Comparison of ENCODE assay signal across 1 cellular context in genomic region chr6:47700596-47700995, GRCh38.
TF ChIP-seq lines count a peak whose summit lies in the region.

No MANE protein-coding gene starts in this region.

TF ChIP-seq in HCT116, 20 proteins besides CTCF, POLR2A, EP300 and RAD21 (continued from another document):
- TF ChIP-seq REST (IDR thresholded peaks at IDR 0.05; ENCODE audit: low read depth) (no peak), ELF1 (IDR thresholded peaks at IDR 0.05; ENCODE audit: borderline replicate concordance, low read depth) (no peak)
